In genomic region chr5:64458948-64459347, GRCh38 we compare ENCODE assay signal across 24 cellular contexts. TPM values are rescaled to one million over a fixed set of nuclear protein-coding genes. Genes with fewer than 3 reads are reported as not detected.
"Had no signal": no experiment of that assay in that cellular context is flagged by ENCODE, and none has a peak within 500 bp of the region (broad histone marks: within the 10 kb centered on the region; RNA-seq: fewer than 3 reads in every experiment).

No MANE protein-coding gene starts in this region.

- H3K4me3 Mint-ChIP-seq: immature natural killer cell; naive B cell; natural killer cell treated with Interleukin-12 subunit alpha and Interleukin-12 subunit beta and Interleukin-15 and Interleukin-18, amount 100 ng/mL, for 72 hours; stimulated activated memory B cell treated with anti-CD40 and anti-IgM and Interleukin-4, amounts not matched to agents 10 μg/mL and 1 μg/mL and 100 μg/mL, for 72 hours; stimulated activated naive CD8-positive, alpha-beta T cell treated with anti-CD3 and anti-CD28 coated beads, Interleukin-15, amount 100 ng/mL, for 72 hours; type B pancreatic cell had no signal

- H3K4me1 Mint-ChIP-seq: immature natural killer cell; naive B cell; stimulated activated memory B cell treated with anti-CD40 and anti-IgM and Interleukin-4, amounts not matched to agents 10 μg/mL and 1 μg/mL and 100 μg/mL, for 72 hours; stimulated activated naive CD8-positive, alpha-beta T cell treated with anti-CD3 and anti-CD28 coated beads, Interleukin-15, amount 100 ng/mL, for 72 hours had no signal

- H3K27me3 Mint-ChIP-seq: naive B cell; natural killer cell treated with Interleukin-12 subunit alpha and Interleukin-12 subunit beta and Interleukin-15 and Interleukin-18, amount 100 ng/mL, for 72 hours; stimulated activated memory B cell treated with anti-CD40 and anti-IgM and Interleukin-4, amounts not matched to agents 10 μg/mL and 1 μg/mL and 100 μg/mL, for 72 hours; stimulated activated naive CD8-positive, alpha-beta T cell treated with anti-CD3 and anti-CD28 coated beads, Interleukin-15, amount 100 ng/mL, for 72 hours; type B pancreatic cell had no signal

- H3K9me3 Mint-ChIP-seq: type B pancreatic cell had no signal

- H3K27ac ChIP-seq: left ventricle myocardium inferior, pancreas, prostate gland, spleen, tibial nerve, uterus had no signal

- H3K4me1 ChIP-seq: left ventricle myocardium inferior, pancreas, prostate gland, spleen, tibial nerve, uterus had no signal

- H3K27me3 ChIP-seq: pancreas, spleen, tibial nerve, uterus had no signal

- H3K36me3 ChIP-seq: left ventricle myocardium inferior, pancreas, prostate gland, spleen, tibial nerve, uterus had no signal

- ATAC-seq: natural killer cell treated with Interleukin-12 subunit alpha and Interleukin-12 subunit beta and Interleukin-15 and Interleukin-18, amount 100 ng/mL, for 72 hours; pancreas; right cardiac atrium; sciatic nerve; stimulated activated naive CD8-positive, alpha-beta T cell treated with anti-CD3 and anti-CD28 coated beads, Interleukin-15, amount 100 ng/mL, for 72 hours had no signal

- H3K27ac Mint-ChIP-seq: immature natural killer cell; natural killer cell treated with Interleukin-12 subunit alpha and Interleukin-12 subunit beta and Interleukin-15 and Interleukin-18, amount 100 ng/mL, for 72 hours; stimulated activated memory B cell treated with anti-CD40 and anti-IgM and Interleukin-4, amounts not matched to agents 10 μg/mL and 1 μg/mL and 100 μg/mL, for 72 hours; stimulated activated naive CD8-positive, alpha-beta T cell treated with anti-CD3 and anti-CD28 coated beads, Interleukin-15, amount 100 ng/mL, for 72 hours; type B pancreatic cell had no signal

- H3K4me3 ChIP-seq: left ventricle myocardium inferior, lung, pancreas, prostate gland, spleen, tibial nerve, uterus had no signal

- H3K36me3 Mint-ChIP-seq: immature natural killer cell; naive B cell; stimulated activated memory B cell treated with anti-CD40 and anti-IgM and Interleukin-4, amounts not matched to agents 10 μg/mL and 1 μg/mL and 100 μg/mL, for 72 hours; type B pancreatic cell had no signal

- DNase-seq: head of caudate nucleus; immature natural killer cell; islet precursor cell; left ventricle myocardium inferior; mesendoderm; naive B cell; retina; small intestine; spleen; stimulated activated CD4-positive, alpha-beta T cell treated with anti-CD3 and anti-CD28 coated beads, Interleukin-4, amount 100 ng/mL, for 24 hours; stimulated activated naive CD4-positive, alpha-beta T cell treated with Interleukin-2 at 50 U/mL for 16 hours; stimulated activated naive CD8-positive, alpha-beta T cell treated with anti-CD3 and anti-CD28 coated beads, Interleukin-15, amount 100 ng/mL, for 72 hours; substantia nigra; uterus had no signal

- H3K9me3 ChIP-seq: prostate gland had no signal

RNA-seq across cellular contexts. Expression of gene RGS7BP, which starts 46.9 kb away (rescaled TPM):
- total RNA-seq: kidney epithelial cell; natural killer cell treated with Interleukin-12 subunit alpha and Interleukin-12 subunit beta and Interleukin-15 and Interleukin-18, amount 100 ng/mL, for 72 hours had no signal
- polyA plus RNA-seq: immature natural killer cell had no signal
